In the genomic region with DNA sequence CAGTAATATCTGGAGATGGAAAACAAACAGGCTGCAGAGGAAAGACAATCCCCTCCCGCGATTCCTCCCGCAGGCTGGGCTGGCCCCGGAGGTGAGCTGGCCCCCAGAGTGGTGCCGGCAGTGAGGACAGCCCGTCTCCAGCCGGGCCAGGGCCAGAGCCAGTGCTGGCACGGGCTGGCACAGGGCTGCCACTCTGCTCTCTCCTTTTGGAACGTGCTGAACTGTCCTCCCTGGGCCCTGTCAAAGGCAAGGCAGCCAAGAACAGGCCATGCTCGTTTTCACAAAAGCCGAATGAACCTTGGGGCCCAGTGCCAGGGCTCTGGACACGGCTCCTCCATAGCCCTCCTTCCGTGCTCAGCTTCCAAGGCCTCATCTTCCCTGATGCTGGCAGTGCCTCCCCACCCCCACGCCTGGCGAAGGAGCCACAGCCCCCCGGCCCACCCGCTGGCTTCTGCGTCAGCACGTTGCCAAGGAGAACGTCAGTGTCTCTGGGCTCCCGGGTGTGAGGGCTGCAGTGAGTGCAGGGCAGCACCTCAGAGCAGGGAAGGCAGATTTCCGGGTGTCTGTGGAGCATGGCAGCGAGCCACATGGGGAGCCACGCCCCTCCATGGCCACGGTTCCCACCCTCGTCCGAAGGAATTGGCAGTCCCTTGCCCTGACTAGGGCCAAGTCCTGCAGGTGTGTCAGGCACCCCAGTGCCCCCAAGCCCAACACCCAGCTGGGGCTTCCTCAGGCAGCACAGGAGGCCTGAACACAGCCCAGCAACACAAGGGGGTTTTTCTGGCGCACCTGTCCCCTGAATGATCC, we compare ENCODE assay signal across 15 cellular contexts. TPM values are rescaled to one million over a fixed set of nuclear protein-coding genes. Genes with fewer than 3 reads are reported as not detected.
DNase-seq lines count a peak whose midpoint lies in the region; ATAC-seq, FAIRE-seq and TF ChIP-seq lines count a peak whose summit lies in the region.
"Had no signal": no experiment of that assay in that cellular context is flagged by ENCODE, and none has a peak within 500 bp of the region (broad histone marks: within the 10 kb centered on the region; RNA-seq: fewer than 3 reads in every experiment).

No MANE protein-coding gene starts in this region.

- peak; percentile 21 for ATAC-seq in left lung
- no peak for ATAC-seq in HG02798 (IDR thresholded peaks at IDR 0.05; ENCODE audit: poor library complexity, unreplicated experiment)
- no peak for ATAC-seq in HG03135 (IDR thresholded peaks at IDR 0.05; ENCODE audit: unreplicated experiment)
- ATAC-seq in GM18858 (IDR thresholded peaks at IDR 0.05; ENCODE audit: unreplicated experiment), result no peak

- no peaks in the 10 kb centered on the region for H3K27me3 ChIP-seq in left lung
- no peaks in the 10 kb centered on the region for H3K27me3 ChIP-seq in small intestine (ENCODE audit: control insufficient read depth in 2 of 2, insufficient read depth in 2 of 2, low read length in 2 of 2)
- H3K27me3 ChIP-seq: upper lobe of left lung had no signal

- intact Hi-C loops in left lung (cut with DNase I), result no loop called here

- 13 to 52% (median 50%) methylated on average over 26 to 28 of the region's 28 CpGs for WGBS in small intestine, 3 donors

- no peak for TF ChIP-seq CTCF in left lung (IDR thresholded peaks at IDR 0.05)

- FAIRE-seq in small intestine (lab: Jason Lieb, UNC), result no peak
- FAIRE-seq: colon had no signal

- no peak overlapping the region for H3K27ac ChIP-seq in left lung
- H3K27ac ChIP-seq in small intestine (ENCODE audit: low read depth in 1 of 2, low read length in 1 of 2), result no peak overlapping the region

- peaks cover 0 to 11% of the 10 kb centered on the region in 2 donors for H3K4me1 ChIP-seq in left lung
- H3K4me1 ChIP-seq in small intestine (ENCODE audit: control insufficient read depth in 2 of 2, insufficient read depth in 1 of 2, low read depth in 1 of 2, low read length in 1 of 2), result no peaks in the 10 kb centered on the region

- DNase-seq in Daoy (ENCODE audit: low read depth) (peak; percentile 19), cerebellum (ENCODE audit: low spot score) (peak; percentile 88), left lung (no peak), small intestine (peak; percentile 51), NCI-H2107 treated with DMSO at 0.1 percent for 48 hours (lab: John Stamatoyannopoulos, UW; ENCODE audit: unreplicated experiment) (no peak)
- DNase-seq: activated naive CD4-positive, alpha-beta T cell treated with Interleukin-2 at 50 U/mL for 16 hours; NCI-H187 treated with DMSO at 0.1 percent for 48 hours; NCI-H82 had no signal

- H3K9me3 ChIP-seq in left lung (no peaks in the 10 kb centered on the region), small intestine (ENCODE audit: control insufficient read depth, low read depth) (no peaks in the 10 kb centered on the region)
- H3K9me3 ChIP-seq: upper lobe of left lung had no signal

- H3K36me3 ChIP-seq in left lung (no peaks in the 10 kb centered on the region), small intestine (ENCODE audit: control insufficient read depth in 2 of 2, insufficient read depth in 2 of 2, low read length in 2 of 2) (no peaks in the 10 kb centered on the region)
- H3K36me3 ChIP-seq: upper lobe of left lung had no signal

- H3K4me3 ChIP-seq in left lung (no peak overlapping the region), small intestine (ENCODE audit: low read depth in 1 of 2, low read length in 2 of 2) (no peak overlapping the region)
- H3K4me3 ChIP-seq: skin epidermis, upper lobe of left lung had no signal

RNA-seq across cellular contexts. Expression of gene GNAZ, which starts 28.6 kb away (rescaled TPM):
- total RNA-seq in Daoy (2014; rRNA removed; shearing (Covaris generic)), result 5.3 and 7.7 TPM in 2 replicates
- total RNA-seq in cerebellum (51.8 TPM), left lung (1 to 10 TPM; 1.7 to 2.1 TPM)
- polyA plus RNA-seq in small intestine, result 1 to 10 TPM; 1.9 to 3.6 (median 3.5) TPM

RNA-seq across cellular contexts. Expression of gene RSPH14, which starts 42.9 kb away (rescaled TPM):
- not detected in 2 replicates for total RNA-seq in Daoy (2014; rRNA removed; shearing (Covaris generic))
- total RNA-seq in cerebellum, result 5.5 TPM
- 1 to 10 TPM in 1 of 2 donors, under 1 TPM in 1; 0.41 to 1.8 TPM for total RNA-seq in left lung
- polyA plus RNA-seq in small intestine, result under 1 TPM in 1 of 3 donors, not detected in 2; 0.13 TPM
- total RNA-seq: activated CD8-positive, alpha-beta memory T cell treated with anti-CD3 and anti-CD28 coated beads for 36 hours had no signal

RNA-seq across cellular contexts. Expression of gene RAB36, which starts 46.4 kb away (rescaled TPM):
- 1.0 and 2.2 TPM in 2 replicates for total RNA-seq in Daoy (2014; rRNA removed; shearing (Covaris generic))
- total RNA-seq in cerebellum, result 6.8 TPM
- total RNA-seq in left lung, result 1 to 10 TPM; 3.8 to 10.0 TPM
- under 1 TPM in 2 of 3 donors, not detected in 1; 0.27 to 0.92 TPM for polyA plus RNA-seq in small intestine

Comparison
In these comparisons a context has a peak if more than half of its experiments do, and no peak if none do; other contexts are left out.
1. DNase-seq: peak in Daoy (single experiment), cerebellum (single experiment) and small intestine (single experiment); none in left lung (0 of 2) and NCI-H2107 treated with DMSO at 0.1 percent for 48 hours (single experiment).